In genomic region chr7:2566890-2567662, GRCh38 we compare ENCODE assay signal across 9 cellular contexts. TPM values are rescaled to one million over a fixed set of nuclear protein-coding genes. Genes with fewer than 3 reads are reported as not detected.
DNase-seq lines count a peak whose midpoint lies in the region; ATAC-seq and TF ChIP-seq lines count a peak whose summit lies in the region.
"Had no signal": no experiment of that assay in that cellular context is flagged by ENCODE, and none has a peak within 500 bp of the region (broad histone marks: within the 10 kb centered on the region; RNA-seq: fewer than 3 reads in every experiment).

No MANE protein-coding gene starts in this region.

- H3K4me3 ChIP-seq in spleen, result peak overlapping the region in 1 of 8 donors; percentile 9

- H3K27ac ChIP-seq in spleen, result peak overlapping the region in 2 of 8 donors; percentile 26 to 37
- H3K27ac ChIP-seq: C4-2B had no signal

- H3K4me1 ChIP-seq in spleen, result peaks cover 0 to 39% (median 19%) of the 10 kb centered on the region in 6 donors

- ATAC-seq in HG03060 (IDR thresholded peaks at IDR 0.05; ENCODE audit: low read depth, unreplicated experiment) (peak; percentile 75), GM18861 (IDR thresholded peaks at IDR 0.05; ENCODE audit: unreplicated experiment) (no peak)

- H3K9me3 Mint-ChIP-seq in activated T-cell treated with anti-CD3 and anti-CD28 coated beads, Interleukin-2, amount 50 U/mL, for 24 hours, result no peaks in the 10 kb centered on the region

- H3K27me3 Mint-ChIP-seq in activated T-cell treated with anti-CD3 and anti-CD28 coated beads, Interleukin-2, amount 50 U/mL, for 24 hours, result no peaks in the 10 kb centered on the region

- H3K36me3 Mint-ChIP-seq in activated T-cell treated with anti-CD3 and anti-CD28 coated beads, Interleukin-2, amount 50 U/mL, for 24 hours (ENCODE audit: low read depth), result peaks cover 3% of the 10 kb centered on the region

- peaks cover 18% of the 10 kb centered on the region for H3K4me1 Mint-ChIP-seq in activated T-cell treated with anti-CD3 and anti-CD28 coated beads, Interleukin-2, amount 50 U/mL, for 24 hours (ENCODE audit: low read depth)

- H3K27ac Mint-ChIP-seq in activated T-cell treated with anti-CD3 and anti-CD28 coated beads, Interleukin-2, amount 50 U/mL, for 24 hours, result no peak overlapping the region

- H3K9me3 ChIP-seq in spleen, result no peaks in the 10 kb centered on the region

- peak in 1 of 11 experiments; percentile 3 for TF ChIP-seq CTCF in spleen (IDR thresholded peaks at IDR 0.05 in 8 of 11, conservative IDR thresholded peaks at IDR 0.05 in 3 of 11)

- H3K27me3 ChIP-seq in spleen (replicated peaks in 1 of 7), result no peaks in the 10 kb centered on the region

- peaks cover 0 to 13% (median under 1%) of the 10 kb centered on the region in 6 donors for H3K36me3 ChIP-seq in spleen

- whole genome bisulfite sequencing in spleen, 5 donors, result 65 to 82% (median 78%) methylated on average over 28 of the region's 28 CpGs

- peak overlapping the region; percentile 2 for H3K4me3 Mint-ChIP-seq in activated T-cell treated with anti-CD3 and anti-CD28 coated beads, Interleukin-2, amount 50 U/mL, for 24 hours

- TF ChIP-seq POLR2A in spleen (IDR thresholded peaks at IDR 0.05), result no peak

- peak; percentile 39 for DNase-seq in activated T-cell treated with anti-CD3 and anti-CD28 coated beads, Interleukin-2, amount 50 U/mL, for 24 hours
- DNase-seq in activated T-cell treated with anti-CD3 and anti-CD28 coated beads for 4 hours (no peak), spleen (peak; percentile 80), HuH-7 (ENCODE audit: low spot score) (no peak), mesenteric fat pad (ENCODE audit: low spot score) (no peak)
- peak; percentile 39 for DNase-seq in central memory CD4-positive, alpha-beta T cell

- intact Hi-C loops in spleen (cut with DNase I; ENCODE audit: low total_unique reads), result no loop called here

RNA-seq across cellular contexts. Expression of gene IQCE, which starts 8.3 kb away (rescaled TPM):
- 10 to 100 TPM in 6 of 7 donors, 1 to 10 TPM in 1; 7.1 to 17.1 (median 13.2) TPM for total RNA-seq in spleen
- polyA plus RNA-seq in spleen, result 1 to 10 TPM; 1.2 to 4.4 (median 2.2) TPM
- total RNA-seq in mesenteric fat pad, result 14.4 TPM

RNA-seq across cellular contexts. Expression of gene BRAT1, which starts 11.8 kb away (rescaled TPM):
- total RNA-seq in spleen (10 to 100 TPM; 25.3 to 37.3 (median 32.2) TPM), mesenteric fat pad (29.8 TPM)
- polyA plus RNA-seq in spleen, result 10 to 100 TPM; 26.6 to 50.9 (median 48.9) TPM

RNA-seq across cellular contexts. Expression of gene LFNG, which starts 47.5 kb away (rescaled TPM):
- total RNA-seq in spleen (10 to 100 TPM; 33.3 to 47.4 (median 42.3) TPM), mesenteric fat pad (43.8 TPM)
- polyA plus RNA-seq in spleen, result 10 to 100 TPM; 21.2 to 22.4 (median 21.6) TPM

Comparison
In these comparisons a context has a peak if more than half of its experiments do, and no peak if none do; other contexts are left out.
1. DNase-seq: peak in activated T-cell treated with anti-CD3 and anti-CD28 coated beads, Interleukin-2, amount 50 U/mL, for 24 hours (single experiment), central memory CD4-positive, alpha-beta T cell (single experiment) and spleen (single experiment); none in activated T-cell treated with anti-CD3 and anti-CD28 coated beads for 4 hours (single experiment), HuH-7 (single experiment) and mesenteric fat pad (single experiment).